Comparison of ENCODE assay signal across 11 cellular contexts in genomic region chr4:8434251-8435073, GRCh38. TPM values are rescaled to one million over a fixed set of nuclear protein-coding genes. Genes with fewer than 3 reads are reported as not detected.
DNase-seq lines count a peak whose midpoint lies in the region; ATAC-seq, FAIRE-seq and TF ChIP-seq lines count a peak whose summit lies in the region.
"Had no signal": no experiment of that assay in that cellular context is flagged by ENCODE, and none has a peak within 500 bp of the region (broad histone marks: within the 10 kb centered on the region; RNA-seq: fewer than 3 reads in every experiment).

No MANE protein-coding gene starts in this region.

- H3K27me3 ChIP-seq in WERI-Rb-1 (ENCODE audit: insufficient read depth, low read depth, severe bottlenecking) (no peaks in the 10 kb centered on the region), keratinocyte (ENCODE audit: control insufficient read depth, extremely low read depth, insufficient read depth, low read length) (no peaks in the 10 kb centered on the region), testis (no peaks in the 10 kb centered on the region)

- no peak for ATAC-seq in activated T-cell treated with anti-CD3 and anti-CD28 coated beads, Interleukin-2, amount 50 U/mL, for 4 hours
- ATAC-seq in HG03139 (IDR thresholded peaks at IDR 0.05; ENCODE audit: unreplicated experiment), result no peak

- WGBS in testis, 2 donors, result 68 to 77% methylated on average over 20 to 21 of the region's 21 CpGs

- TF ChIP-seq POLR2A in testis (IDR thresholded peaks at IDR 0.05), result no peak

- peak overlapping the region; percentile 66 for H3K27ac ChIP-seq in WERI-Rb-1
- no peak overlapping the region for H3K27ac ChIP-seq in keratinocyte (ENCODE audit: control insufficient read depth, insufficient read depth, low read length)
- peak overlapping the region; percentile 28 to 62 for H3K27ac ChIP-seq in testis

- intact Hi-C loops in testis (cut with DNase I; ENCODE audit: low total_unique reads), result no loop called here

- H3K4me1 Mint-ChIP-seq in activated T-cell treated with anti-CD3 and anti-CD28 coated beads, Interleukin-2, amount 50 U/mL, for 4 hours (ENCODE audit: low read depth), result peaks cover 46% of the 10 kb centered on the region

- no peak for DNase-seq in activated T-cell treated with anti-CD3 and anti-CD28 coated beads, Interleukin-2, amount 50 U/mL, for 4 hours
- DNase-seq in activated T-cell treated with anti-CD3 and anti-CD28 coated beads for 4 hours (no peak), WERI-Rb-1 (peak; percentile 79), keratinocyte (ENCODE audit: low read depth, low spot score) (no peak), testis (no peak), GM13976 (ENCODE audit: low spot score) (no peak), NCI-H1436 treated with DMSO at 0.1 percent for 48 hours (lab: John Stamatoyannopoulos, UW) (no peak)
- DNase-seq: DMS79 treated with DMSO at 0.1 percent for 48 hours, NCI-H1694 treated with DMSO at 0.1 percent for 48 hours, Right ventricle myocardium superior had no signal

- no peak overlapping the region for H2AFZ ChIP-seq in keratinocyte (ENCODE audit: control insufficient read depth, low read length)

- FAIRE-seq in keratinocyte (lab: Jason Lieb, UNC), result no peak

- in situ Hi-C loops in GM13976 (cut with MboI; ENCODE audit: low sequenced_read_pairs, unreplicated experiment), result no loop called here

- dilution Hi-C loops in keratinocyte (cut with MboI; ENCODE audit: extremely low pct_ligation_motif_present, low sequenced_read_pairs), result no loop called here

- no peaks in the 10 kb centered on the region for H3K9me3 Mint-ChIP-seq in activated T-cell treated with anti-CD3 and anti-CD28 coated beads, Interleukin-2, amount 50 U/mL, for 4 hours

- no peaks in the 10 kb centered on the region for H3K27me3 Mint-ChIP-seq in activated T-cell treated with anti-CD3 and anti-CD28 coated beads, Interleukin-2, amount 50 U/mL, for 4 hours (ENCODE audit: low read depth)

- H3K79me2 ChIP-seq in keratinocyte (ENCODE audit: control insufficient read depth, insufficient read depth, low read length), result peaks cover 18% of the 10 kb centered on the region

- peak overlapping the region; percentile 82 for H3K4me3 Mint-ChIP-seq in activated T-cell treated with anti-CD3 and anti-CD28 coated beads, Interleukin-2, amount 50 U/mL, for 4 hours

- no peaks in the 10 kb centered on the region for H3K9me1 ChIP-seq in keratinocyte (ENCODE audit: control insufficient read depth, extremely low read depth, insufficient read depth, low read length)

- no peaks in the 10 kb centered on the region for H3K9me3 ChIP-seq in WERI-Rb-1 (ENCODE audit: severe bottlenecking)
- H3K9me3 ChIP-seq in keratinocyte (ENCODE audit: control insufficient read depth, low read depth, low read length), result no peaks in the 10 kb centered on the region
- H3K9me3 ChIP-seq in testis, result no peaks in the 10 kb centered on the region

- TF ChIP-seq CTCF in WERI-Rb-1 (IDR thresholded peaks at IDR 0.05; ENCODE audit: low read depth, low read length), result no peak
- no peak for TF ChIP-seq CTCF in keratinocyte (optimal IDR thresholded peaks at IDR 0.05 in 1 of 3, IDR thresholded peaks at IDR 0.05 in 1 of 3, conservative IDR thresholded peaks at IDR 0.05 in 1 of 3; ENCODE audit: extremely low read depth in 1 of 3, insufficient read depth in 2 of 3, low read length in 3 of 3)
- TF ChIP-seq CTCF in testis (IDR thresholded peaks at IDR 0.05), result no peak
- TF ChIP-seq CTCF in GM13976 (IDR thresholded peaks at IDR 0.05; ENCODE audit: borderline replicate concordance, control extremely low read depth, extremely low read depth, insufficient read depth, missing control alignments), result no peak

- H3K4me2 ChIP-seq in keratinocyte (ENCODE audit: control insufficient read depth, extremely low read depth, insufficient read depth, low read depth, low read length), result peak overlapping the region; percentile 62

- H3K36me3 ChIP-seq in WERI-Rb-1, result no peaks in the 10 kb centered on the region
- H3K36me3 ChIP-seq in keratinocyte (ENCODE audit: control insufficient read depth in 2 of 2, extremely low read depth in 1 of 2, insufficient read depth in 2 of 2, low read length in 2 of 2), result no peaks in the 10 kb centered on the region
- no peaks in the 10 kb centered on the region for H3K36me3 ChIP-seq in testis (ENCODE audit: low read depth, missing control alignments)

- no peak overlapping the region for H3K9ac ChIP-seq in keratinocyte (ENCODE audit: control insufficient read depth, extremely low read depth, insufficient read depth, low read length)

- no peaks in the 10 kb centered on the region for H4K20me1 ChIP-seq in keratinocyte (ENCODE audit: control insufficient read depth, extremely low read depth, insufficient read depth, low read length)

- H3K4me3 ChIP-seq in WERI-Rb-1 (ENCODE audit: low read depth, low read length) (peak overlapping the region; percentile 37), keratinocyte (ENCODE audit: control insufficient read depth in 2 of 3, extremely low read depth in 1 of 3, insufficient read depth in 2 of 3, low read depth in 1 of 3, low read length in 3 of 3) (no peak overlapping the region), testis (no peak overlapping the region)

- H3K4me1 ChIP-seq in keratinocyte (ENCODE audit: control insufficient read depth, extremely low read depth, insufficient read depth, low read length) (peaks cover 33% of the 10 kb centered on the region), testis (peaks cover 57% of the 10 kb centered on the region)

- H3K36me3 Mint-ChIP-seq in activated T-cell treated with anti-CD3 and anti-CD28 coated beads, Interleukin-2, amount 50 U/mL, for 4 hours (ENCODE audit: insufficient read depth), result no peaks in the 10 kb centered on the region

RNA-seq across cellular contexts. Expression of gene ACOX3, which starts 6.1 kb away (rescaled TPM):
- total RNA-seq in activated T-cell treated with anti-CD3 and anti-CD28 coated beads, Interleukin-2, amount 50 U/mL, for 4 hours, result 10 to 100 TPM; 20.1 to 35.8 (median 20.6) TPM
- polyA plus RNA-seq in keratinocyte (6.0 to 7.2 TPM (median 6.7 TPM) in 3 replicates), testis (ENCODE audit: insufficient read depth, low read depth, low replicate concordance) (8.6 TPM)
- 10.9 TPM for polyA plus RNA-seq in keratinocyte (2011; ENCODE audit: low read depth)
- polyA plus RNA-seq in keratinocyte (2011; cell fraction: cytosol; rRNA removed), result 6.4 and 8.2 TPM in 2 replicates
- 15.6 and 16.6 TPM in 2 replicates for polyA plus RNA-seq in keratinocyte (2011; cell fraction: nucleus; rRNA removed)
- polyA plus RNA-seq in keratinocyte (2012; ENCODE audit: low replicate concordance), result 15.3 and 16.5 TPM in 2 replicates
- 6.5 to 8.2 TPM (median 7.6 TPM) in 3 replicates for polyA minus RNA-seq in keratinocyte
- 6.5 TPM for polyA minus RNA-seq in keratinocyte (2011; cell fraction: cytosol; rRNA and poly(A)+ RNA removed)
- 7.0 and 12.1 TPM in 2 replicates for polyA minus RNA-seq in keratinocyte (2011; cell fraction: nucleus; rRNA and poly(A)+ RNA removed)
- total RNA-seq in testis, result 10 to 100 TPM; 29.8 to 35.9 TPM

RNA-seq across cellular contexts. Expression of gene TRMT44, which starts 6.1 kb away (rescaled TPM):
- 10 to 100 TPM; 35.7 to 41.5 (median 41.0) TPM for total RNA-seq in activated T-cell treated with anti-CD3 and anti-CD28 coated beads, Interleukin-2, amount 50 U/mL, for 4 hours
- polyA plus RNA-seq in keratinocyte (6.0 to 9.2 TPM (median 8.8 TPM) in 3 replicates), testis (ENCODE audit: insufficient read depth, low read depth, low replicate concordance) (20.9 TPM)
- polyA plus RNA-seq in keratinocyte (2011; ENCODE audit: low read depth), result 6.5 TPM
- polyA plus RNA-seq in keratinocyte (2011; cell fraction: cytosol; rRNA removed), result 5.6 and 5.8 TPM in 2 replicates
- 18.2 and 19.4 TPM in 2 replicates for polyA plus RNA-seq in keratinocyte (2011; cell fraction: nucleus; rRNA removed)
- 7.2 and 8.8 TPM in 2 replicates for polyA plus RNA-seq in keratinocyte (2012; ENCODE audit: low replicate concordance)
- polyA minus RNA-seq in keratinocyte, result 8.8 to 10.2 TPM (median 10.1 TPM) in 3 replicates
- 10.2 TPM for polyA minus RNA-seq in keratinocyte (2011; cell fraction: cytosol; rRNA and poly(A)+ RNA removed)
- 19.8 and 23.1 TPM in 2 replicates for polyA minus RNA-seq in keratinocyte (2011; cell fraction: nucleus; rRNA and poly(A)+ RNA removed)
- 10 to 100 TPM; 41.3 to 52.7 TPM for total RNA-seq in testis
